18 cellular contexts compared by ENCODE assay signal in the genomic region with DNA sequence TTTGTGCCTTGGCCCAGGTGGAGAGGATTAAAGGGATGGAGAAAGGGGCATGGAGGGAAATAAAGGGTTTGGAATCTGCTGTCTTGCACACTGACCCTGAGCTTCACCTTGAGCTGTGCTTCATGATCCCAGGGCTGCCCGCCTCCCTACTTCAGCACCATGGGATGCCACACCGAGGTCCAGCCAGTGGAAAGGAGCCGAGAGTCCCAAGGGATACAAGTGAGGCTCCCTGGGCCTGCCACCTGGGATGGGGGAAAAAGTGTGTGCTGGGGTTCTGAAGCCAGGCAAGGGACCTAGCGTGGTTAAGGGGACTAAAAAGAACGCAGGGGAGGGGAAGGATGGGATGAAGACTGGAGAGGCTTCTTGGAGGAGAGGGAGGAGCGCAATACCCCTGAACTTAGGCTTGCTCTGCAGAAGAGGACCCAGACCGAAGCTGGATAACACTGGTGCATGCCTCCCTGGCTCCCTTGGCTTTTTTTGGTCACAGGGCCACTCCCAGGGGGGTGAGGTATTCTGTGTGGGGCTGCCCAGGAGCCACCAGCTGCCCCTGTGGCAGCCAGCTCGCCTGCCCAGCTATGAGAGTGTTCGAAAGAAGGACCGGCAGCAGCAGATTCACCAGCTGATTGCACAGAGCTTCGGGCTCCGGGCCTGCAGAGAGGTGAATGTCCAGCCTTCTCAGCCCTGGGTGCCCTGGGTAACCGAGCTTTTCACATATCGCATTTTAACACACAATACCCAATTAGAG. TPM values are rescaled to one million over a fixed set of nuclear protein-coding genes. Genes with fewer than 3 reads are reported as not detected.
A peak's percentile ranks its signal among the peaks of the same experiment; 100 is the strongest.
DNase-seq lines count a peak whose midpoint lies in the region; ATAC-seq, FAIRE-seq and TF ChIP-seq lines count a peak whose summit lies in the region.
"Had no signal": no experiment of that assay in that cellular context is flagged by ENCODE, and none has a peak within 500 bp of the region (broad histone marks: within the 10 kb centered on the region; RNA-seq: fewer than 3 reads in every experiment).

No MANE protein-coding gene starts in this region.

- peaks cover 12% of the 10 kb centered on the region for H3K27me3 Mint-ChIP-seq in GM23338 (ENCODE audit: insufficient read depth, low read depth, poor library complexity)
- no peaks in the 10 kb centered on the region for H3K27me3 Mint-ChIP-seq in natural killer cell treated with Interleukin-12 subunit alpha and Interleukin-12 subunit beta and Interleukin-15 and Interleukin-18, amount 100 ng/mL, for 72 hours
- H3K27me3 Mint-ChIP-seq: CD4-positive, alpha-beta T cell; IgD-negative memory B cell had no signal

- H3K4me1 Mint-ChIP-seq in GM23338 = peaks cover 35% of the 10 kb centered on the region
- peaks cover 6 to 22% of the 10 kb centered on the region in 2 donors for H3K4me1 Mint-ChIP-seq in natural killer cell treated with Interleukin-12 subunit alpha and Interleukin-12 subunit beta and Interleukin-15 and Interleukin-18, amount 100 ng/mL, for 72 hours (ENCODE audit: low read depth in 2 of 2)

- TF ChIP-seq RAD21 in GM12878 (IDR thresholded peaks at IDR 0.05; ENCODE audit: insufficient read depth, low read depth, low read length) = no peak

- peak overlapping the region; percentile 77; the same call in 1 of the 2 replicates for H3K27ac Mint-ChIP-seq in GM23338
- no peak overlapping the region for H3K27ac Mint-ChIP-seq in natural killer cell treated with Interleukin-12 subunit alpha and Interleukin-12 subunit beta and Interleukin-15 and Interleukin-18, amount 100 ng/mL, for 72 hours
- H3K27ac Mint-ChIP-seq: CD4-positive, alpha-beta T cell; IgD-negative memory B cell had no signal

- RAD21 ChIA-PET in GM12878 (lab: Charles Lee; ENCODE audit: unreplicated experiment) = no interaction called here

- no peak overlapping the region for H3K4me3 ChIP-seq in BLaER1 treated with 17β-estradiol and CSF1 and Interleukin-3, amounts not matched to agents 10 nM and 100 nM
- H3K4me3 ChIP-seq in GM23338 = no peak overlapping the region
- no peak overlapping the region for H3K4me3 ChIP-seq in GM12878

- no peak overlapping the region for H3K27ac ChIP-seq in BLaER1 treated with 17β-estradiol and CSF1 and Interleukin-3, amounts not matched to agents 10 nM and 100 nM
- H3K27ac ChIP-seq in GM23338 (ENCODE audit: low read depth) (no peak overlapping the region), GM12878 (ENCODE audit: control insufficient read depth, insufficient read depth) (no peak overlapping the region), substantia nigra (ENCODE audit: low read depth, low read length, poor library complexity, severe bottlenecking) (no peak overlapping the region)

- intact Hi-C loops in GM12878 (cut with micrococcal nuclease; ENCODE audit: unreplicated experiment) = no loop called here

- CTCF ChIA-PET in GM12878 (lab: Yijun Ruan, JAX) = interaction anchor here (1.3 to 2.2 kb wide), 4 partner anchors 23 to 56 kb away, joined by 3 to 9 read pairs (median 6); partner anchors contain the start of gene LRRC59

- H3K9ac ChIP-seq in BLaER1 treated with 17β-estradiol and CSF1 and Interleukin-3, amounts not matched to agents 10 nM and 100 nM = 0 out of 22 replicates have a peak overlapping the region, but pooled peaks of 1 of the 11 experiments have one; percentile 12
- H3K9ac ChIP-seq in GM12878 (ENCODE audit: control insufficient read depth, insufficient read depth, low read length) = no peak overlapping the region

- no peaks in the 10 kb centered on the region for H3K27me3 ChIP-seq in BLaER1 treated with 17β-estradiol and CSF1 and Interleukin-3, amounts not matched to agents 10 nM and 100 nM
- no peaks in the 10 kb centered on the region for H3K27me3 ChIP-seq in GM23338 (ENCODE audit: insufficient read depth)
- H3K27me3 ChIP-seq in GM12878 (replicated peaks in 1 of 2; ENCODE audit: control insufficient read depth in 2 of 2, insufficient read depth in 2 of 2, low read length in 1 of 2) = no peaks in the 10 kb centered on the region

- H2AFZ ChIP-seq in GM23338 (no peak overlapping the region), GM12878 (ENCODE audit: control insufficient read depth, low read depth, low read length) (no peak overlapping the region)

- no peak overlapping the region for H3K4me3 Mint-ChIP-seq in GM23338
- no peak overlapping the region for H3K4me3 Mint-ChIP-seq in natural killer cell treated with Interleukin-12 subunit alpha and Interleukin-12 subunit beta and Interleukin-15 and Interleukin-18, amount 100 ng/mL, for 72 hours
- H3K4me3 Mint-ChIP-seq: CD4-positive, alpha-beta T cell; IgD-negative memory B cell had no signal

- no peaks in the 10 kb centered on the region for H3K9me3 ChIP-seq in BLaER1 treated with 17β-estradiol and CSF1 and Interleukin-3, amounts not matched to agents 10 nM and 100 nM (replicated peaks in 1 of 11)
- no peaks in the 10 kb centered on the region for H3K9me3 ChIP-seq in GM12878 (replicated peaks; ENCODE audit: control insufficient read depth, insufficient read depth, low read length)

- no peaks in the 10 kb centered on the region for H3F3A ChIP-seq in GM23338 (replicated peaks; ENCODE audit: low read depth)

- no peak for DNase-seq in GM23338 (ENCODE audit: low spot score)
- no peak for DNase-seq in GM12878 (ENCODE audit: low read depth, low spot score)
- DNase-seq in myocyte (ENCODE audit: low read depth) = peak; percentile 62
- no peak for DNase-seq in Ammon's horn (ENCODE audit: low spot score)
- no peak for DNase-seq in NOMO-1 (lab: John Stamatoyannopoulos, UW; ENCODE audit: unreplicated experiment in 2 of 2)
- DNase-seq in substantia nigra (lab: John Stamatoyannopoulos, UW) = no peak
- no peak for DNase-seq in natural killer cell treated with Interleukin-12 subunit alpha and Interleukin-12 subunit beta and Interleukin-15 and Interleukin-18, amount 100 ng/mL, for 72 hours (ENCODE audit: low spot score)
- DNase-seq: ACHN; AML-193; Calu3; CD4-positive, alpha-beta T cell; DMS79; NCI-H187; NCI-H446 had no signal

- peak; percentile 24; the same call in 1 of the 2 replicates for TF ChIP-seq POLR2A in GM12878 (IDR thresholded peaks at IDR 0.05; ENCODE audit: low read depth, low read length)

- no peaks in the 10 kb centered on the region; the same call in 2 of the 3 replicates for H3K9me3 Mint-ChIP-seq in GM23338
- H3K9me3 Mint-ChIP-seq in natural killer cell treated with Interleukin-12 subunit alpha and Interleukin-12 subunit beta and Interleukin-15 and Interleukin-18, amount 100 ng/mL, for 72 hours = no peaks in the 10 kb centered on the region
- H3K9me3 Mint-ChIP-seq: CD4-positive, alpha-beta T cell; IgD-negative memory B cell had no signal

- H3K36me3 Mint-ChIP-seq in GM23338 (ENCODE audit: low read depth) = peaks cover 39% of the 10 kb centered on the region
- H3K36me3 Mint-ChIP-seq in natural killer cell treated with Interleukin-12 subunit alpha and Interleukin-12 subunit beta and Interleukin-15 and Interleukin-18, amount 100 ng/mL, for 72 hours = peaks cover 4% of the 10 kb centered on the region

- BruUV-seq in GM12878 (replicated peaks; lab: Mats Ljungman, UMichigan) = no TSS peak

- no peaks in the 10 kb centered on the region for H3K9me2 ChIP-seq in GM23338 (ENCODE audit: insufficient read depth)

- POLR2A ChIA-PET in GM12878 (lab: Charles Lee) = interaction anchor here (0.7 kb wide), 1 partner anchor 30 kb away, joined by 3 read pairs; no protein-coding TSS in a partner anchor

- H3K36me3 ChIP-seq in BLaER1 treated with 17β-estradiol and CSF1 and Interleukin-3, amounts not matched to agents 10 nM and 100 nM = peaks cover 63 to 83% (median 70%) of the 10 kb centered on the region in 11 experiments
- H3K36me3 ChIP-seq in GM23338 (ENCODE audit: insufficient read depth) (peaks cover 22% of the 10 kb centered on the region; the same call in 1 of the 2 replicates), GM12878 (ENCODE audit: control insufficient read depth in 2 of 2, insufficient read depth in 2 of 2, low read length in 1 of 2) (peaks cover 24 to 27% of the 10 kb centered on the region in 2 experiments)

- in situ Hi-C loops in GM12878 (cut with MboI) = no loop called here

- TF ChIP-seq EP300 in GM12878 (IDR thresholded peaks at IDR 0.05; ENCODE audit: borderline replicate concordance in 1 of 2, control insufficient read depth in 1 of 2, low read depth in 2 of 2, low read length in 2 of 2) = no peak

- peaks cover 1% of the 10 kb centered on the region; the same call in 1 of the 2 replicates for H3K79me2 ChIP-seq in GM23338 (replicated peaks; ENCODE audit: insufficient read depth)
- H3K79me2 ChIP-seq in GM12878 (ENCODE audit: control insufficient read depth, insufficient read depth, low read length) = no peaks in the 10 kb centered on the region; the same call in 1 of the 2 replicates

- no peak for FAIRE-seq in GM12878 (lab: Jason Lieb, UNC)

- ATAC-seq in GM23338 (no peak), GM12878 (no peak)
- no peak for ATAC-seq in natural killer cell treated with Interleukin-12 subunit alpha and Interleukin-12 subunit beta and Interleukin-15 and Interleukin-18, amount 100 ng/mL, for 72 hours
- ATAC-seq: Panc1, Right ventricle myocardium inferior had no signal

- SMC1A ChIA-PET in GM12878 (lab: Charles Lee; ENCODE audit: uncharacterized antibody, unreplicated experiment) = no interaction called here

- H3K4me1 ChIP-seq in BLaER1 treated with 17β-estradiol and CSF1 and Interleukin-3, amounts not matched to agents 10 nM and 100 nM = peaks cover 9 to 34% (median 27%) of the 10 kb centered on the region in 10 experiments
- H3K4me1 ChIP-seq in GM23338 (ENCODE audit: insufficient read depth) (peaks cover 19% of the 10 kb centered on the region), GM12878 (ENCODE audit: control insufficient read depth, insufficient read depth, low read length) (no peaks in the 10 kb centered on the region)

- WGBS in GM12878 (ENCODE audit: insufficient coverage, insufficient replicate concordance, low lambda C conversion rate, missing lambda C conversion rate) = 91% methylated on average over 14 of the region's 14 CpGs

- H3K4me2 ChIP-seq in BLaER1 treated with 17β-estradiol and CSF1 and Interleukin-3, amounts not matched to agents 10 nM and 100 nM = peak overlapping the region in 8 of 11 experiments; percentile 7 to 49 (median 42); a peak in 12 of 22 replicates
- no peak overlapping the region for H3K4me2 ChIP-seq in GM23338
- H3K4me2 ChIP-seq in GM12878 (ENCODE audit: control insufficient read depth, insufficient read depth) = no peak overlapping the region

- TF ChIP-seq CTCF in GM23338 (conservative IDR thresholded peaks at IDR 0.05; ENCODE audit: low read depth in 2 of 2) (no peak), GM12878 (IDR thresholded peaks at IDR 0.05 in 2 of 3, conservative IDR thresholded peaks at IDR 0.05 in 1 of 3; ENCODE audit: control insufficient read depth in 2 of 3, extremely low read depth in 1 of 3, insufficient read depth in 1 of 3, low read depth in 3 of 3, low read length in 3 of 3) (no peak)

- peaks cover 9 to 81% (median 45%) of the 10 kb centered on the region in 11 experiments; a peak in 19 of 22 replicates for H4K20me1 ChIP-seq in BLaER1 treated with 17β-estradiol and CSF1 and Interleukin-3, amounts not matched to agents 10 nM and 100 nM
- H4K20me1 ChIP-seq in GM23338 (replicated peaks; ENCODE audit: insufficient read depth) (peaks cover 9% of the 10 kb centered on the region), GM12878 (ENCODE audit: control insufficient read depth, insufficient read depth) (no peaks in the 10 kb centered on the region)

RNA-seq across cellular contexts. Expression of gene MRPL27, which starts 7.2 kb away (rescaled TPM):
- 74.3 and 98.5 TPM in 2 replicates for total RNA-seq in GM23338 (2014; rRNA removed; shearing (Covaris generic))
- polyA plus RNA-seq in GM23338 (2016; fragmentation: Nextera tagmentation; extraction: Ambion mirVana) = 226 and 227 TPM in 2 replicates
- 42.6 and 54.2 TPM in 2 replicates for total RNA-seq in GM12878 (2013; cell fraction: nucleolus; rRNA removed)
- 79.4 and 88.6 TPM in 2 replicates for total RNA-seq in GM12878 (2014; rRNA removed)
- total RNA-seq in GM12878 (2014; rRNA removed; fragmentation: Illumina TruSeq; extraction: Trizol) = 104 TPM in 2 replicates
- total RNA-seq in GM12878 (2021) = 83.0 and 87.9 TPM in 2 replicates
- 68.9 TPM for polyA plus RNA-seq in GM12878 (2011; ENCODE audit: low read depth)
- 109 and 154 TPM in 2 replicates for polyA plus RNA-seq in GM12878 (2011; rRNA removed)
- polyA plus RNA-seq in GM12878 (2011; cell fraction: cytosol; rRNA removed) = 185 and 201 TPM in 2 replicates
- polyA plus RNA-seq in GM12878 (2011; cell fraction: nucleus; rRNA removed) = 74.8 and 78.7 TPM in 2 replicates
- 52.5 and 54.3 TPM in 2 replicates for polyA plus RNA-seq in GM12878 (2012)
- polyA plus RNA-seq in GM12878 (2014; fragmentation: Illumina TruSeq; extraction: Trizol) = 95.2 and 101 TPM in 2 replicates
- 100 to 1,000 TPM; 380 to 390 TPM for polyA plus RNA-seq in GM12878 (2014; fragmentation: Nextera tagmentation; extraction: Ambion mirVana)
- polyA plus RNA-seq in GM12878 (2014; rRNA removed) = 102 and 109 TPM in 2 replicates
- 100 to 1,000 TPM; 224 to 244 TPM for polyA plus RNA-seq in GM12878 (2016; fragmentation: Nextera tagmentation; extraction: Ambion mirVana)
- polyA minus RNA-seq in GM12878 (2011; rRNA and poly(A)+ RNA removed) = 80.9 and 89.4 TPM in 2 replicates
- polyA minus RNA-seq in GM12878 (2011; cell fraction: cytosol; rRNA and poly(A)+ RNA removed) = 18.0 and 19.5 TPM in 2 replicates
- 29.4 and 44.1 TPM in 2 replicates for polyA minus RNA-seq in GM12878 (2011; cell fraction: nucleus; rRNA and poly(A)+ RNA removed)
- 51.6 and 63.9 TPM in 2 replicates for total RNA-seq in myocyte
- 82.0 TPM for polyA plus RNA-seq in myocyte (2012)
- total RNA-seq in natural killer cell treated with Interleukin-12 subunit alpha and Interleukin-12 subunit beta and Interleukin-15 and Interleukin-18, amount 100 ng/mL, for 72 hours = 10 to 100 TPM; 62.7 to 77.7 TPM

RNA-seq across cellular contexts. Expression of gene EME1, which starts 7.2 kb away (rescaled TPM):
- 5.9 and 15.9 TPM in 2 replicates for total RNA-seq in GM23338 (2014; rRNA removed; shearing (Covaris generic))
- polyA plus RNA-seq in GM23338 (2016; fragmentation: Nextera tagmentation; extraction: Ambion mirVana) (14.4 and 14.7 TPM in 2 replicates), GM12878 (2011; rRNA removed) (31.3 and 31.8 TPM in 2 replicates), GM12878 (2014; fragmentation: Illumina TruSeq; extraction: Trizol) (23.2 and 26.9 TPM in 2 replicates), GM12878 (2014; fragmentation: Nextera tagmentation; extraction: Ambion mirVana) (10 to 100 TPM; 13.8 to 16.7 TPM), GM12878 (2014; rRNA removed) (22.9 and 23.7 TPM in 2 replicates), GM12878 (2016; fragmentation: Nextera tagmentation; extraction: Ambion mirVana) (10 to 100 TPM; 32.6 to 40.5 TPM)
- total RNA-seq in GM12878 (2013; cell fraction: nucleolus; rRNA removed) = 21.7 and 26.6 TPM in 2 replicates
- total RNA-seq in GM12878 (2014; rRNA removed) (17.7 and 19.7 TPM in 2 replicates), GM12878 (2014; rRNA removed; fragmentation: Illumina TruSeq; extraction: Trizol) (18.1 and 20.6 TPM in 2 replicates), GM12878 (2021) (16.8 and 20.8 TPM in 2 replicates), myocyte (0.62 and 0.68 TPM in 2 replicates)
- polyA plus RNA-seq in GM12878 (2011; ENCODE audit: low read depth) = 10.7 TPM
- polyA plus RNA-seq in GM12878 (2011; cell fraction: cytosol; rRNA removed) = 22.9 and 24.6 TPM in 2 replicates
- polyA plus RNA-seq in GM12878 (2011; cell fraction: nucleus; rRNA removed) = 95.0 and 154 TPM in 2 replicates
- 20.0 and 25.2 TPM in 2 replicates for polyA plus RNA-seq in GM12878 (2012)
- polyA minus RNA-seq in GM12878 (2011; rRNA and poly(A)+ RNA removed) = 14.3 and 16.9 TPM in 2 replicates
- polyA minus RNA-seq in GM12878 (2011; cell fraction: cytosol; rRNA and poly(A)+ RNA removed) = 4.4 and 5.9 TPM in 2 replicates
- polyA minus RNA-seq in GM12878 (2011; cell fraction: nucleus; rRNA and poly(A)+ RNA removed) = 11.7 and 13.2 TPM in 2 replicates
- polyA plus RNA-seq in myocyte (2012) = 0.88 TPM
- total RNA-seq in natural killer cell treated with Interleukin-12 subunit alpha and Interleukin-12 subunit beta and Interleukin-15 and Interleukin-18, amount 100 ng/mL, for 72 hours = 10 to 100 TPM; 15.8 to 40.2 TPM
- polyA plus RNA-seq: IgD-negative memory B cell had no signal

RNA-seq across cellular contexts. Expression of gene XYLT2, which starts 19.9 kb away (rescaled TPM):
- 32.8 and 44.9 TPM in 2 replicates for total RNA-seq in GM23338 (2014; rRNA removed; shearing (Covaris generic))
- polyA plus RNA-seq in GM23338 (2016; fragmentation: Nextera tagmentation; extraction: Ambion mirVana) = 14.0 and 14.2 TPM in 2 replicates
- total RNA-seq in GM12878 (2013; cell fraction: nucleolus; rRNA removed) = 47.5 and 54.0 TPM in 2 replicates
- total RNA-seq in GM12878 (2014; rRNA removed) = 19.0 and 20.6 TPM in 2 replicates
- total RNA-seq in GM12878 (2014; rRNA removed; fragmentation: Illumina TruSeq; extraction: Trizol) = 5.9 and 7.2 TPM in 2 replicates
- total RNA-seq in GM12878 (2021) = 19.0 and 20.1 TPM in 2 replicates
- 3.8 TPM for polyA plus RNA-seq in GM12878 (2011; ENCODE audit: low read depth)
- polyA plus RNA-seq in GM12878 (2011; rRNA removed) = 7.6 and 17.0 TPM in 2 replicates
- 16.8 and 25.9 TPM in 2 replicates for polyA plus RNA-seq in GM12878 (2011; cell fraction: cytosol; rRNA removed)
- polyA plus RNA-seq in GM12878 (2011; cell fraction: nucleus; rRNA removed) = 49.6 and 54.4 TPM in 2 replicates
- 10.1 and 10.7 TPM in 2 replicates for polyA plus RNA-seq in GM12878 (2012)
- 1.9 and 5.8 TPM in 2 replicates for polyA plus RNA-seq in GM12878 (2014; fragmentation: Illumina TruSeq; extraction: Trizol)
- polyA plus RNA-seq in GM12878 (2014; fragmentation: Nextera tagmentation; extraction: Ambion mirVana) = 1 to 10 TPM in 1 of 2 experiments, under 1 TPM in 1; 0.82 to 1.5 TPM
- polyA plus RNA-seq in GM12878 (2014; rRNA removed) = 15.3 and 17.9 TPM in 2 replicates
- 10 to 100 TPM; 11.2 to 14.7 TPM for polyA plus RNA-seq in GM12878 (2016; fragmentation: Nextera tagmentation; extraction: Ambion mirVana)
- polyA minus RNA-seq in GM12878 (2011; rRNA and poly(A)+ RNA removed) = 19.5 and 36.3 TPM in 2 replicates
- 15.2 and 16.1 TPM in 2 replicates for polyA minus RNA-seq in GM12878 (2011; cell fraction: cytosol; rRNA and poly(A)+ RNA removed)
- polyA minus RNA-seq in GM12878 (2011; cell fraction: nucleus; rRNA and poly(A)+ RNA removed) = 13.2 and 20.3 TPM in 2 replicates
- 21.4 and 26.0 TPM in 2 replicates for total RNA-seq in myocyte
- polyA plus RNA-seq in myocyte (2012) = 27.3 TPM
- 10 to 100 TPM; 19.6 to 27.1 TPM for total RNA-seq in natural killer cell treated with Interleukin-12 subunit alpha and Interleukin-12 subunit beta and Interleukin-15 and Interleukin-18, amount 100 ng/mL, for 72 hours

RNA-seq across cellular contexts. Expression of gene LRRC59, which starts 31.5 kb away (rescaled TPM):
- total RNA-seq in GM23338 (2014; rRNA removed; shearing (Covaris generic)) = 109 and 124 TPM in 2 replicates
- polyA plus RNA-seq in GM23338 (2016; fragmentation: Nextera tagmentation; extraction: Ambion mirVana) (46.4 and 47.1 TPM in 2 replicates), GM12878 (2011; rRNA removed) (34.1 and 53.4 TPM in 2 replicates), GM12878 (2014; fragmentation: Illumina TruSeq; extraction: Trizol) (59.2 and 70.4 TPM in 2 replicates), GM12878 (2014; fragmentation: Nextera tagmentation; extraction: Ambion mirVana) (10 to 100 TPM in 1 of 2 experiments, 1 to 10 TPM in 1; 8.8 to 17.9 TPM), GM12878 (2014; rRNA removed) (55.7 and 63.3 TPM in 2 replicates), GM12878 (2016; fragmentation: Nextera tagmentation; extraction: Ambion mirVana) (10 to 100 TPM; 75.5 to 81.2 TPM)
- 44.7 and 47.5 TPM in 2 replicates for total RNA-seq in GM12878 (2013; cell fraction: nucleolus; rRNA removed)
- total RNA-seq in GM12878 (2014; rRNA removed) (64.3 and 72.4 TPM in 2 replicates), GM12878 (2014; rRNA removed; fragmentation: Illumina TruSeq; extraction: Trizol) (49.2 and 54.2 TPM in 2 replicates), GM12878 (2021) (79.2 and 82.2 TPM in 2 replicates), myocyte (64.2 and 94.5 TPM in 2 replicates)
- polyA plus RNA-seq in GM12878 (2011; ENCODE audit: low read depth) = 37.4 TPM
- 40.1 and 42.1 TPM in 2 replicates for polyA plus RNA-seq in GM12878 (2011; cell fraction: cytosol; rRNA removed)
- polyA plus RNA-seq in GM12878 (2011; cell fraction: nucleus; rRNA removed) = 34.9 and 44.1 TPM in 2 replicates
- polyA plus RNA-seq in GM12878 (2012) = 43.8 and 56.7 TPM in 2 replicates
- polyA minus RNA-seq in GM12878 (2011; rRNA and poly(A)+ RNA removed) = 53.7 and 74.0 TPM in 2 replicates
- 17.4 and 25.3 TPM in 2 replicates for polyA minus RNA-seq in GM12878 (2011; cell fraction: cytosol; rRNA and poly(A)+ RNA removed)
- 22.2 and 37.4 TPM in 2 replicates for polyA minus RNA-seq in GM12878 (2011; cell fraction: nucleus; rRNA and poly(A)+ RNA removed)
- 98.7 TPM for polyA plus RNA-seq in myocyte (2012)
- 100 to 1,000 TPM in 1 of 2 donors, 10 to 100 TPM in 1; 90.8 to 138 TPM for total RNA-seq in natural killer cell treated with Interleukin-12 subunit alpha and Interleukin-12 subunit beta and Interleukin-15 and Interleukin-18, amount 100 ng/mL, for 72 hours

Comparison
In these comparisons a context has a peak if more than half of its experiments do, and no peak if none do; other contexts are left out.
1. H3K4me2 ChIP-seq: peak in BLaER1 treated with 17β-estradiol and CSF1 and Interleukin-3, amounts not matched to agents 10 nM and 100 nM (8 of 11); none in GM23338 (single experiment) and GM12878 (single experiment).